Comparison of ENCODE assay signal across 30 cellular contexts in the genomic region with DNA sequence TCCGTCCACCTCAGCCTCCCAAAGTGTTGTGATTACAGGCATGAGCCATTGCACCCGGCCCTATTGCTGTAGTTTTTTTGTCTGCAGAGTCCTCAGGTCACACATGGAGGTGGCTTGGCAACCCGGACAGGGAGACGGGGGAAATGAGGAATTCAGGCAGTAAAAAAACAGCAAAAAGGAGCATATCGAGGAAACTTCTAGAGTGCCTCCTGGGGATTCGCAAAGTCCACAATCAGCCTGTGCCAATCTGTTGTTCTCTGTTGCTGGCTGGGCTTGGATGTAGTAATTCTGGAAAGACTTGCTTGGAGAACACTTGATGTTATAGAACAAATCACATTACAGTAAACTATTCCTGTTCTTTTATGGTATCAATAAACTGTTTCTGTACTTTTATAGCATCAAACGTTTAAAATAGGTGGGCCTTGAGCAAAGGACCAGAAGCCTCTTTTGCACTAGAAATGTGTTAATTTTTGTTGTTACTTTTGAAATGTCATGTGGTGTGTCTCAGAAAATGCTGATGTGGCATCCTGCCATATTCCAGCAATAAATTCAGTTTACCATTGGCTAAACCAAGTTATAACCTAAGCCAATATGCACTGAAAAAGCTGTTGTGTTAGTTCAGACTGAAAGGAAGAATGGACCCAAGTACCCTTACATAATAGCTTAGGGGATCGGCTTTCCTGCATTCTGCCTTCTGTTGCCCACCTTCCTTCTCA. TPM values are rescaled to one million over a fixed set of nuclear protein-coding genes. Genes with fewer than 3 reads are reported as not detected.
A peak's percentile ranks its signal among the peaks of the same experiment; 100 is the strongest.
DNase-seq lines count a peak whose midpoint lies in the region; TF ChIP-seq lines count a peak whose summit lies in the region.
"Had no signal": no experiment of that assay in that cellular context is flagged by ENCODE, and none has a peak within 500 bp of the region (broad histone marks: within the 10 kb centered on the region; RNA-seq: fewer than 3 reads in every experiment).

No MANE protein-coding gene starts in this region.

- POLR2A ChIA-PET in Caco-2 (lab: Charles Lee) = no interaction called here

- TF ChIP-seq POLR2A in prostate gland (IDR thresholded peaks at IDR 0.05) = no peak

- H3K4me1 ChIP-seq in prostate gland (replicated peaks) = peaks cover 11% of the 10 kb centered on the region
- peaks cover 3% of the 10 kb centered on the region; the same call in 1 of the 2 replicates for H3K4me1 ChIP-seq in Caco-2
- H3K4me1 ChIP-seq: BE2C, SJCRH30 had no signal

- no peaks in the 10 kb centered on the region for H3K9me3 Mint-ChIP-seq in Caco-2 (ENCODE audit: unreplicated experiment)
- H3K9me3 Mint-ChIP-seq: stimulated activated effector memory CD8-positive, alpha-beta T cell treated with anti-CD3 and anti-CD28 coated beads, Interleukin-12 subunit alpha, Interleukin-12 subunit beta, amount 100 ng/mL, for 72 hours had no signal

- DNase-seq in DMS 273 (lab: John Stamatoyannopoulos, UW; ENCODE audit: unreplicated experiment) (peak; percentile 96), NCI-H446 treated with DMSO at 0.1 percent for 48 hours (lab: John Stamatoyannopoulos, UW) (peak; percentile 69), epithelial cell of esophagus (ENCODE audit: low read depth) (peak; percentile 32), prostate gland (ENCODE audit: low spot score) (peak; percentile 75), Caco-2 (no peak), head of caudate nucleus (no peak)
- no peak for DNase-seq in activated CD8-positive, alpha-beta memory T cell treated with anti-CD3 and anti-CD28 coated beads, Interleukin-2, amount 50 U/mL, for 48 hours
- DNase-seq: activated CD4-positive, alpha-beta T cell treated with anti-CD3 and anti-CD28 coated beads, Interleukin-2, amount 10 ng/mL, durations not matched to agents 24 days and 14 days; activated CD8-positive, alpha-beta memory T cell treated with anti-CD3 and anti-CD28 coated beads for 24 hours; activated gamma-delta T cell; activated naive CD8-positive, alpha-beta T cell treated with anti-CD3 and anti-CD28 coated beads for 36 hours; BE2C; CD8-positive, alpha-beta memory T cell; cortex of kidney; DMS153; effector memory CD4-positive, alpha-beta T cell; glutamatergic neuron; H9; islet precursor cell; left ventricle myocardium superior; naive thymus-derived CD4-positive, alpha-beta T cell; NCI-H1417; NCI-H82; occipital lobe; psoas muscle; RPMI8226; SJCRH30 had no signal

- no peaks in the 10 kb centered on the region for H3K27me3 ChIP-seq in prostate gland (replicated peaks; ENCODE audit: insufficient read depth)
- no peaks in the 10 kb centered on the region for H3K27me3 ChIP-seq in Caco-2 (replicated peaks; ENCODE audit: control insufficient read depth, insufficient read depth, low read length)
- H3K27me3 ChIP-seq: BE2C, SJCRH30 had no signal

- WGBS in prostate gland = 38% methylated on average over 8 of the region's 8 CpGs

- no peaks in the 10 kb centered on the region for H3K36me3 Mint-ChIP-seq in Caco-2 (ENCODE audit: insufficient read depth, unreplicated experiment)

- H3K27me3 Mint-ChIP-seq in Caco-2 (ENCODE audit: insufficient read depth, unreplicated experiment) = no peaks in the 10 kb centered on the region
- H3K27me3 Mint-ChIP-seq: activated CD4-positive, alpha-beta T cell treated with anti-CD3 and anti-CD28 coated beads, Interleukin-2, amount 10 ng/mL, durations not matched to agents 24 days and 14 days; activated naive CD8-positive, alpha-beta T cell treated with anti-CD3 and anti-CD28 coated beads for 36 hours; CD8-positive, alpha-beta memory T cell; naive thymus-derived CD4-positive, alpha-beta T cell had no signal

- H3K4me3 Mint-ChIP-seq in Caco-2 (ENCODE audit: unreplicated experiment) = no peak overlapping the region
- H3K4me3 Mint-ChIP-seq: activated CD4-positive, alpha-beta T cell treated with anti-CD3 and anti-CD28 coated beads, Interleukin-2, amount 10 ng/mL, durations not matched to agents 24 days and 14 days; activated naive CD8-positive, alpha-beta T cell treated with anti-CD3 and anti-CD28 coated beads for 36 hours; CD8-positive, alpha-beta memory T cell; H9; naive thymus-derived CD4-positive, alpha-beta T cell; stimulated activated effector memory CD8-positive, alpha-beta T cell treated with anti-CD3 and anti-CD28 coated beads, Interleukin-12 subunit alpha, Interleukin-12 subunit beta, amount 100 ng/mL, for 72 hours; WTC11 had no signal

- TF ChIP-seq CTCF in epithelial cell of esophagus (IDR thresholded peaks at IDR 0.05; ENCODE audit: insufficient read depth, low read depth, low read length, missing control alignments) = no peak
- TF ChIP-seq CTCF in prostate gland (IDR thresholded peaks at IDR 0.05) = no peak
- no peak for TF ChIP-seq CTCF in Caco-2 (IDR thresholded peaks at IDR 0.05; ENCODE audit: insufficient read depth in 1 of 2, low read depth in 1 of 2, low read length in 1 of 2, severe bottlenecking in 1 of 2, unreplicated experiment in 1 of 2)

- intact Hi-C loops in prostate gland (cut with DNase I) = no loop called here
- intact Hi-C loops in Caco-2 (cut with micrococcal nuclease; ENCODE audit: unreplicated experiment) = no loop called here
- intact Hi-C loops in head of caudate nucleus (cut with DNase I) = no loop called here

- BruUV-seq in Caco-2 (replicated peaks; lab: Mats Ljungman, UMichigan) = no TSS peak

- H3K4me3 ChIP-seq in epithelial cell of esophagus (ENCODE audit: low read length) (no peak overlapping the region), prostate gland (no peak overlapping the region), Caco-2 (ENCODE audit: low read depth, low read length) (no peak overlapping the region)
- H3K4me3 ChIP-seq: psoas muscle, SJCRH30 had no signal

- H3K36me3 ChIP-seq in prostate gland (no peaks in the 10 kb centered on the region), Caco-2 (ENCODE audit: control insufficient read depth, insufficient read depth, low read length) (no peaks in the 10 kb centered on the region)

- H3K27ac ChIP-seq in prostate gland = peak overlapping the region; percentile 83 to 89
- H3K27ac ChIP-seq: KMS-11, psoas muscle, SJCRH30 had no signal

- no peaks in the 10 kb centered on the region for H3K4me1 Mint-ChIP-seq in Caco-2 (ENCODE audit: low read depth, unreplicated experiment)
- H3K4me1 Mint-ChIP-seq: activated CD4-positive, alpha-beta T cell treated with anti-CD3 and anti-CD28 coated beads, Interleukin-2, amount 10 ng/mL, durations not matched to agents 24 days and 14 days; activated naive CD8-positive, alpha-beta T cell treated with anti-CD3 and anti-CD28 coated beads for 36 hours; stimulated activated effector memory CD8-positive, alpha-beta T cell treated with anti-CD3 and anti-CD28 coated beads, Interleukin-12 subunit alpha, Interleukin-12 subunit beta, amount 100 ng/mL, for 72 hours had no signal

- no peak overlapping the region for H3K27ac Mint-ChIP-seq in Caco-2 (ENCODE audit: unreplicated experiment)
- H3K27ac Mint-ChIP-seq: activated CD4-positive, alpha-beta T cell treated with anti-CD3 and anti-CD28 coated beads, Interleukin-2, amount 10 ng/mL, durations not matched to agents 24 days and 14 days; activated naive CD8-positive, alpha-beta T cell treated with anti-CD3 and anti-CD28 coated beads for 36 hours; H9; stimulated activated effector memory CD8-positive, alpha-beta T cell treated with anti-CD3 and anti-CD28 coated beads, Interleukin-12 subunit alpha, Interleukin-12 subunit beta, amount 100 ng/mL, for 72 hours had no signal

- H3K9me3 ChIP-seq in prostate gland (no peaks in the 10 kb centered on the region), Caco-2 (no peaks in the 10 kb centered on the region)
- H3K9me3 ChIP-seq: BE2C, psoas muscle, SJCRH30 had no signal

- CTCF ChIA-PET in Caco-2 (lab: Charles Lee) = no interaction called here

RNA-seq across cellular contexts. Expression of a gene that starts 14.4 kb away (rescaled TPM):
- total RNA-seq in prostate gland (10 to 100 TPM in 1 of 2 donors, 1 to 10 TPM in 1; 7.1 to 16.0 TPM), Caco-2 (2022) (4.8 and 5.3 TPM in 2 replicates)

RNA-seq across cellular contexts. Expression of a gene that starts 47.8 kb away (rescaled TPM):
- 100 to 1,000 TPM; 214 to 225 TPM for total RNA-seq in prostate gland
- 48.5 and 48.8 TPM in 2 replicates for total RNA-seq in Caco-2 (2022)

Comparison
In these comparisons a context has a peak if more than half of its experiments do, and no peak if none do; other contexts are left out.
1. DNase-seq: peak in DMS 273 (single experiment), NCI-H446 treated with DMSO at 0.1 percent for 48 hours (single experiment), epithelial cell of esophagus (single experiment) and prostate gland (single experiment); none in Caco-2 (0 of 2), head of caudate nucleus (0 of 42) and activated CD8-positive, alpha-beta memory T cell treated with anti-CD3 and anti-CD28 coated beads, Interleukin-2, amount 50 U/mL, for 48 hours (single experiment).